Comparison of ENCODE assay signal across 29 cellular contexts in the genomic region with DNA sequence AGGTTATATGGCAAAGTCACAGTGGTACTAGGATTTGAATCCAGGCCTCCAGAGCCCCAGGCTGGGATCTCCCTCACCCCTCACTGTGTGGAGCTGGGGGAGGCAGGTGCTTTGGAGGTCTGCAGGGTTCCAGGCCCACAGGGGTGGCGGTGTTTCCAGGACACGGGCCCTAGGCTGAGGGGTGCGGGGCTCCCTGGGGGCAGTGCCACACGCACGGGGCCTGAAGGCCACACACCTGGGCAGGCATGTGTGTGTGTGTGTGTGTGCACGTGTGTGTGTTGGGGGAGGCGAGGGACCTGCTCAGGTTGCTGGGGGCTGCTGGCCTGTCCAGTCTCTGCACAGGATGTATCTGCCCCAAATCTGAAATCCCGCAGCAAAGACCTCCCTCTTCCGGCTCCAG. TPM values are rescaled to one million over a fixed set of nuclear protein-coding genes. Genes with fewer than 3 reads are reported as not detected.
"Had no signal": no experiment of that assay in that cellular context is flagged by ENCODE, and none has a peak within 500 bp of the region (broad histone marks: within the 10 kb centered on the region; RNA-seq: fewer than 3 reads in every experiment).

No MANE protein-coding gene starts in this region.

- H3K4me2 ChIP-seq: KMS-11 had no signal

- H3K4me3 ChIP-seq: body of pancreas, breast epithelium, SJCRH30, SK-N-MC had no signal

- H3K9me3 ChIP-seq: body of pancreas, breast epithelium, SJCRH30 had no signal

- DNase-seq: activated B cell treated with CpG ODN at 0.5 μM for 24 hours; activated CD4-positive, alpha-beta memory T cell treated with anti-CD3 and anti-CD28 coated beads, Interleukin-2, amount 10 ng/mL, durations not matched to agents 7 days and 5 days; activated CD4-positive, alpha-beta T cell treated with anti-CD3 and anti-CD28 coated beads for 4 hours; activated CD4-positive, alpha-beta T cell treated with anti-CD3 and anti-CD28 coated beads, Interleukin-2, amount 50 U/mL, for 1 hour; activated CD4-positive, CD25-positive, alpha-beta regulatory T cell treated with anti-CD3 and anti-CD28 coated beads, Interleukin-2, amount 50 U/mL, for 72 hours; activated CD8-positive, alpha-beta memory T cell treated with anti-CD3 and anti-CD28 coated beads for 24 hours; activated CD8-positive, alpha-beta memory T cell treated with anti-CD3 and anti-CD28 coated beads, Interleukin-2, amount 10 ng/mL, durations not matched to agents 7 days and 5 days; activated CD8-positive, alpha-beta memory T cell treated with anti-CD3 and anti-CD28 coated beads, Interleukin-2, amount 50 U/mL, for 48 hours; activated effector memory CD4-positive, alpha-beta T cell treated with Interleukin-2 at 50 U/mL for 16 hours; activated naive CD4-positive, alpha-beta T cell treated with anti-CD3 and anti-CD28 coated beads, Interleukin-2, amount 50 U/mL, for 16 hours; activated naive CD8-positive, alpha-beta T cell treated with anti-CD3 and anti-CD28 coated beads, Interleukin-2, amount 10 ng/mL, durations not matched to agents 7 days and 5 days; activated T-cell treated with anti-CD3 and anti-CD28 coated beads, Interleukin-2, amount 50 U/mL, for 48 hours; body of pancreas; caudate nucleus; cerebellar nuclear complex; NCI-H1048; NCI-H1436; NCI-H1694; NCI-H524 treated with DMSO at 0.1 percent for 48 hours had no signal

- H3K36me3 Mint-ChIP-seq: activated CD8-positive, alpha-beta memory T cell treated with anti-CD3 and anti-CD28 coated beads, Interleukin-2, amount 10 ng/mL, durations not matched to agents 7 days and 5 days had no signal

- H3K27ac ChIP-seq: body of pancreas, breast epithelium, KMS-11, SK-N-MC, VCaP had no signal

- H3K4me3 Mint-ChIP-seq: activated B cell treated with CpG ODN at 0.5 μM for 24 hours; activated CD4-positive, alpha-beta memory T cell treated with anti-CD3 and anti-CD28 coated beads, Interleukin-2, amount 10 ng/mL, durations not matched to agents 7 days and 5 days; activated CD8-positive, alpha-beta memory T cell treated with anti-CD3 and anti-CD28 coated beads, Interleukin-2, amount 10 ng/mL, durations not matched to agents 7 days and 5 days; activated naive CD8-positive, alpha-beta T cell treated with anti-CD3 and anti-CD28 coated beads, Interleukin-2, amount 10 ng/mL, durations not matched to agents 7 days and 5 days; T-helper 2 cell treated with Interferon-gamma antibody and Interleukin-4, amounts not matched to agents 5 μg/mL and 100 μg/mL, for 36 hours had no signal

- H3K27me3 ChIP-seq: body of pancreas, breast epithelium, SJCRH30 had no signal

- H3K9me3 Mint-ChIP-seq: activated B cell treated with CpG ODN at 0.5 μM for 24 hours; activated CD4-positive, alpha-beta memory T cell treated with anti-CD3 and anti-CD28 coated beads, Interleukin-2, amount 10 ng/mL, durations not matched to agents 7 days and 5 days; activated naive CD8-positive, alpha-beta T cell treated with anti-CD3 and anti-CD28 coated beads, Interleukin-2, amount 10 ng/mL, durations not matched to agents 7 days and 5 days; T-helper 2 cell treated with Interferon-gamma antibody and Interleukin-4, amounts not matched to agents 5 μg/mL and 100 μg/mL, for 36 hours had no signal

- H3K27ac Mint-ChIP-seq: activated B cell treated with CpG ODN at 0.5 μM for 24 hours; activated CD4-positive, alpha-beta memory T cell treated with anti-CD3 and anti-CD28 coated beads, Interleukin-2, amount 10 ng/mL, durations not matched to agents 7 days and 5 days; activated CD8-positive, alpha-beta memory T cell treated with anti-CD3 and anti-CD28 coated beads, Interleukin-2, amount 10 ng/mL, durations not matched to agents 7 days and 5 days; activated naive CD8-positive, alpha-beta T cell treated with anti-CD3 and anti-CD28 coated beads, Interleukin-2, amount 10 ng/mL, durations not matched to agents 7 days and 5 days had no signal

- ATAC-seq: activated CD8-positive, alpha-beta memory T cell treated with anti-CD3 and anti-CD28 coated beads, Interleukin-2, amount 10 ng/mL, durations not matched to agents 7 days and 5 days; body of pancreas; Panc1 had no signal

- H3K36me3 ChIP-seq: breast epithelium had no signal

- H3K9ac ChIP-seq: KMS-11 had no signal

- H3K4me1 ChIP-seq: breast epithelium had no signal

- H3K27me3 Mint-ChIP-seq: activated B cell treated with CpG ODN at 0.5 μM for 24 hours; activated CD4-positive, alpha-beta memory T cell treated with anti-CD3 and anti-CD28 coated beads, Interleukin-2, amount 10 ng/mL, durations not matched to agents 7 days and 5 days; activated CD8-positive, alpha-beta memory T cell treated with anti-CD3 and anti-CD28 coated beads, Interleukin-2, amount 10 ng/mL, durations not matched to agents 7 days and 5 days; activated naive CD8-positive, alpha-beta T cell treated with anti-CD3 and anti-CD28 coated beads, Interleukin-2, amount 10 ng/mL, durations not matched to agents 7 days and 5 days had no signal

RNA-seq across cellular contexts. Expression of gene HTRA3, which starts 51.7 kb away (rescaled TPM):
- total RNA-seq: activated B cell treated with CpG ODN at 0.5 μM for 24 hours; activated CD4-positive, alpha-beta memory T cell treated with anti-CD3 and anti-CD28 coated beads, Interleukin-2, amount 10 ng/mL, durations not matched to agents 7 days and 5 days; activated CD8-positive, alpha-beta memory T cell treated with anti-CD3 and anti-CD28 coated beads, Interleukin-2, amount 10 ng/mL, durations not matched to agents 7 days and 5 days; activated naive CD8-positive, alpha-beta T cell treated with anti-CD3 and anti-CD28 coated beads, Interleukin-2, amount 10 ng/mL, durations not matched to agents 7 days and 5 days; MCF 10A; NCI-H460; T-helper 1 cell treated with Interleukin-12 subunit alpha and Interleukin-12 subunit beta and Interleukin-4 antibody, amounts not matched to agents 30 ng/mL and 1 ng/mL, for 36 hours had no signal
